Comparison of ENCODE assay signal across 8 cellular contexts in the genomic region with DNA sequence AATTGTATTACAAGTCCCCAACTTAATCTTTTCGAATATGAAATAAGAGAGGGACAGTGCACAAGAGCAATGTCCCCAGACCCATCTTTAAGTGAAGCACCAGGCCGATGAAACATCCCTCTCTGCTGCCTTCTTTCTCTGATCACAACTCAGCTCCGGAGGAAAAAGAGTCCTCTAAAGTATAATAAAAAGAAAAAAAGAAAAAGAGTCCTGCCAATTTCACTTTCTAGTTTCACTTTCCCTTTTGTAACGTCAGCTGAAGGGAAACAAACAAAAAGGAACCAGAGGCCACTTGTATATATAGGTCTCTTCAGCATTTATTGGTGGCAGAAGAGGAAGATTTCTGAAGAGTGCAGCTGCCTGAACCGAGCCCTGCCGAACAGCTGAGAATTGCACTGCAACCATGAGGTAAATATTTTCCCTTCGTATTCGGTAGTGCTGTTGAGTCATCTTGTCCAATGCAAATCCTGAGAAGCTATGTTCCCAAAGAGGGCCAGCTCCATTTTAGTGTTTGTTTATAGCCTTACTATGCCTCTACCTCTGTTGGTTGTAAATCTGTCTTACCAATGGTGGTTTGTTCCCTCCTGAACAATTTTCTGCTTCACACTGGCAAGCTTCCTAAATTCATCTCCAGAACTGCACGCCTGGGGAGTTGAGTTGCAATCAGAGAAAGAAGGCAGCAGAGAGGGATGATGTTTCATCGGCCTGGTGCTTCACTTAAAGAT. TPM values are rescaled to one million over a fixed set of nuclear protein-coding genes. Genes with fewer than 3 reads are reported as not detected.
DNase-seq lines count a peak whose midpoint lies in the region; ATAC-seq, FAIRE-seq and TF ChIP-seq lines count a peak whose summit lies in the region.

A gene with protein sequence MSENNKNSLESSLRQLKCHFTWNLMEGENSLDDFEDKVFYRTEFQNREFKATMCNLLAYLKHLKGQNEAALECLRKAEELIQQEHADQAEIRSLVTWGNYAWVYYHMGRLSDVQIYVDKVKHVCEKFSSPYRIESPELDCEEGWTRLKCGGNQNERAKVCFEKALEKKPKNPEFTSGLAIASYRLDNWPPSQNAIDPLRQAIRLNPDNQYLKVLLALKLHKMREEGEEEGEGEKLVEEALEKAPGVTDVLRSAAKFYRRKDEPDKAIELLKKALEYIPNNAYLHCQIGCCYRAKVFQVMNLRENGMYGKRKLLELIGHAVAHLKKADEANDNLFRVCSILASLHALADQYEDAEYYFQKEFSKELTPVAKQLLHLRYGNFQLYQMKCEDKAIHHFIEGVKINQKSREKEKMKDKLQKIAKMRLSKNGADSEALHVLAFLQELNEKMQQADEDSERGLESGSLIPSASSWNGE (plus strand): TSS at position 326 of the 725 bp plus-strand sequence. CDS start 78 bp downstream, at position 404.

- H3K27me3 Mint-ChIP-seq in activated naive CD8-positive, alpha-beta T cell: no peaks in the 10 kb centered on the region

- TF ChIP-seq CTCF in OCI-LY1 (IDR thresholded peaks at IDR 0.05; ENCODE audit: low read length): no peak

- no peak within 1 kb of the TSS for H3K9ac ChIP-seq in OCI-LY1 (ENCODE audit: low read length)

- H3K4me2 ChIP-seq in OCI-LY1 (ENCODE audit: low read length): peak within 1 kb of the TSS; percentile 46

- H3K9me3 ChIP-seq in OCI-LY1 (ENCODE audit: low read length): no peaks in the 10 kb centered on the region

- peaks cover 4% of the 10 kb centered on the region for H3K9me3 Mint-ChIP-seq in activated naive CD8-positive, alpha-beta T cell (ENCODE audit: low read depth)

- H3K9me2 ChIP-seq in OCI-LY1 (ENCODE audit: low read depth, low read length): no peaks in the 10 kb centered on the region

- H3K36me3 Mint-ChIP-seq in activated naive CD8-positive, alpha-beta T cell: peaks cover 27% of the 10 kb centered on the region

- no peaks in the 10 kb centered on the region for H4K20me1 ChIP-seq in OCI-LY1 (ENCODE audit: insufficient read depth, low read length)

- DNase-seq in COLO668 (lab: John Stamatoyannopoulos, UW; ENCODE audit: unreplicated experiment): peak; percentile 22
- peak; percentile 33 for DNase-seq in GM19239 (ENCODE audit: insufficient read length, low spot score)
- no peak for DNase-seq in Right ventricle myocardium superior
- peak; percentile 88 for DNase-seq in renal cortical epithelial cell (ENCODE audit: low read depth)
- no peak for DNase-seq in COLO829 (ENCODE audit: low spot score)

- no peak within 1 kb of the TSS for H2AFZ ChIP-seq in OCI-LY1 (ENCODE audit: low read length)

- no peaks in the 10 kb centered on the region for H3K79me2 ChIP-seq in OCI-LY1 (ENCODE audit: insufficient read depth, low read length)

- H3F3A ChIP-seq in OCI-LY1 (ENCODE audit: insufficient read depth, low read length): no peaks in the 10 kb centered on the region

- peak within 1 kb of the TSS; percentile 92 for H3K27ac Mint-ChIP-seq in activated naive CD8-positive, alpha-beta T cell

- intact Hi-C loops in Right ventricle myocardium superior (cut with DNase I): no loop called here

- peak within 1 kb of the TSS; percentile 91 for H3K4me3 Mint-ChIP-seq in activated naive CD8-positive, alpha-beta T cell

- H3K4me3 ChIP-seq in OCI-LY1 (ENCODE audit: low read depth, low read length, poor library complexity, severe bottlenecking): peak within 1 kb of the TSS; percentile 37

- ATAC-seq in HG03342 (IDR thresholded peaks at IDR 0.05; ENCODE audit: unreplicated experiment): peak; percentile 78
- ATAC-seq in Right ventricle myocardium superior (ENCODE audit: poor library complexity): peak; percentile 86

- peaks cover 14% of the 10 kb centered on the region for H3K4me1 ChIP-seq in OCI-LY1 (ENCODE audit: insufficient read depth, low read length, severe bottlenecking)

- FAIRE-seq in GM19239 (lab: Jason Lieb, UNC): peak; percentile 88

- H3K27ac ChIP-seq in OCI-LY1 (ENCODE audit: low read depth, low read length, poor library complexity, severe bottlenecking): no peak within 1 kb of the TSS

- no peaks in the 10 kb centered on the region for H3K27me3 ChIP-seq in OCI-LY1 (ENCODE audit: insufficient read depth, low read length)

- peaks cover 49% of the 10 kb centered on the region for H3K4me1 Mint-ChIP-seq in activated naive CD8-positive, alpha-beta T cell (ENCODE audit: low read depth)

- no peaks in the 10 kb centered on the region for H3K36me3 ChIP-seq in OCI-LY1 (ENCODE audit: insufficient read depth, low read length)

RNA-seq across cellular contexts. Expression of the gene that starts here (rescaled TPM):
- total RNA-seq in Right ventricle myocardium superior (4.3 TPM), renal cortical epithelial cell (7.2 and 20.7 TPM in 2 replicates)

Comparison
In these comparisons a context has a peak if more than half of its experiments do, and no peak if none do; other contexts are left out.
1. DNase-seq: peak in COLO668 (single experiment), GM19239 (single experiment) and renal cortical epithelial cell (single experiment); none in Right ventricle myocardium superior (single experiment) and COLO829 (single experiment).